8 cellular contexts compared by ENCODE assay signal in genomic region chr12:51590347-51591019, GRCh38. TPM values are rescaled to one million over a fixed set of nuclear protein-coding genes. Genes with fewer than 3 reads are reported as not detected.
DNase-seq lines count a peak whose midpoint lies in the region; TF ChIP-seq lines count a peak whose summit lies in the region.

No MANE protein-coding gene starts in this region.

- H3K36me3 ChIP-seq in H7 (replicated peaks; ENCODE audit: control insufficient read depth, insufficient read depth, low read length) (no peaks in the 10 kb centered on the region), ascending aorta (no peaks in the 10 kb centered on the region), iPS DF 6.9 (ENCODE audit: control insufficient read depth, insufficient read depth, low read length) (no peaks in the 10 kb centered on the region)

- DNase-seq in DMS53 (lab: John Stamatoyannopoulos, UW) = peak; percentile 93
- DNase-seq in H7 = peak; percentile 96
- peak; percentile 66 for DNase-seq in NCI-H1105 treated with DMSO at 0.1 percent for 48 hours (lab: John Stamatoyannopoulos, UW)
- DNase-seq in ascending aorta (ENCODE audit: low spot score in 2 of 2) = no peak
- peak; percentile 66 for DNase-seq in iPS DF 6.9 (ENCODE audit: low read depth, low spot score)
- peak; percentile 38 for DNase-seq in skeletal muscle cell (ENCODE audit: low read depth)
- DNase-seq in ureter (ENCODE audit: low spot score) = no peak

- peaks cover 14% of the 10 kb centered on the region for H3K4me1 Mint-ChIP-seq in T-helper 1 cell treated with Interleukin-12 subunit alpha and Interleukin-12 subunit beta and Interleukin-4 antibody, amounts not matched to agents 30 μg/mL and 1 μg/mL, for 36 hours (ENCODE audit: low read depth)

- H3K4me1 ChIP-seq in ascending aorta (no peaks in the 10 kb centered on the region), iPS DF 6.9 (ENCODE audit: control insufficient read depth, insufficient read depth, low read length) (no peaks in the 10 kb centered on the region)

- H3K27ac ChIP-seq in ascending aorta (no peak overlapping the region), iPS DF 6.9 (ENCODE audit: low read length) (no peak overlapping the region)

- H3K9me3 Mint-ChIP-seq in T-helper 1 cell treated with Interleukin-12 subunit alpha and Interleukin-12 subunit beta and Interleukin-4 antibody, amounts not matched to agents 30 μg/mL and 1 μg/mL, for 36 hours = no peaks in the 10 kb centered on the region

- peak overlapping the region; percentile 16 for H3K27ac Mint-ChIP-seq in T-helper 1 cell treated with Interleukin-12 subunit alpha and Interleukin-12 subunit beta and Interleukin-4 antibody, amounts not matched to agents 30 μg/mL and 1 μg/mL, for 36 hours

- H3K9me3 ChIP-seq in ascending aorta (no peaks in the 10 kb centered on the region), iPS DF 6.9 (ENCODE audit: control insufficient read depth, insufficient read depth, low read length) (no peaks in the 10 kb centered on the region)

- peak overlapping the region; percentile 86 for H3K4me3 Mint-ChIP-seq in T-helper 1 cell treated with Interleukin-12 subunit alpha and Interleukin-12 subunit beta and Interleukin-4 antibody, amounts not matched to agents 30 μg/mL and 1 μg/mL, for 36 hours

- H3K27me3 ChIP-seq in H7 (ENCODE audit: control insufficient read depth, insufficient read depth, low read length) (peaks cover 3% of the 10 kb centered on the region), ascending aorta (peaks cover 4% of the 10 kb centered on the region), iPS DF 6.9 (ENCODE audit: control insufficient read depth, insufficient read depth, low read length) (no peaks in the 10 kb centered on the region)

- no peaks in the 10 kb centered on the region for H3K36me3 Mint-ChIP-seq in T-helper 1 cell treated with Interleukin-12 subunit alpha and Interleukin-12 subunit beta and Interleukin-4 antibody, amounts not matched to agents 30 μg/mL and 1 μg/mL, for 36 hours (ENCODE audit: low read depth)

- no peak for TF ChIP-seq CTCF in ascending aorta (IDR thresholded peaks at IDR 0.05)

- peaks cover 72% of the 10 kb centered on the region for H3K27me3 Mint-ChIP-seq in T-helper 1 cell treated with Interleukin-12 subunit alpha and Interleukin-12 subunit beta and Interleukin-4 antibody, amounts not matched to agents 30 μg/mL and 1 μg/mL, for 36 hours (ENCODE audit: low read depth)

- peak overlapping the region; percentile 67 for H3K4me3 ChIP-seq in H7 (ENCODE audit: insufficient read depth, low read depth, low read length)
- H3K4me3 ChIP-seq in ascending aorta = peak overlapping the region; percentile 57
- peak overlapping the region; percentile 43; the same call in 1 of the 2 replicates for H3K4me3 ChIP-seq in iPS DF 6.9 (ENCODE audit: low read length)
- H3K4me3 ChIP-seq in skeletal muscle cell (ENCODE audit: low read depth, low read length) = peak overlapping the region; percentile 65

- intact Hi-C loops in ascending aorta (cut with DNase I) = no loop called here

- WGBS in iPS DF 6.9 (ENCODE audit: insufficient coverage, insufficient read length) = no CpG with 5 or more reads among the region's 68 CpGs

RNA-seq across cellular contexts. Expression of gene SCN8A, which starts 0.6 kb away (rescaled TPM):
- total RNA-seq in H7 (2014; rRNA removed; shearing (Covaris generic)) = 3.9 and 4.8 TPM in 2 replicates
- total RNA-seq in ascending aorta (2.0 TPM), ureter (2.2 TPM)

Comparison
In these comparisons a context has a peak if more than half of its experiments do, and no peak if none do; other contexts are left out.
1. DNase-seq: peak in DMS53 (single experiment), H7 (single experiment), NCI-H1105 treated with DMSO at 0.1 percent for 48 hours (single experiment), iPS DF 6.9 (single experiment) and skeletal muscle cell (single experiment); none in ascending aorta (0 of 2) and ureter (single experiment).
2. Peak in every context shown above with its lines, with median percentiles within 50 percentile points of each other: H3K4me3 ChIP-seq.